ENCODE assay signal across 14 cellular contexts in the genomic region with DNA sequence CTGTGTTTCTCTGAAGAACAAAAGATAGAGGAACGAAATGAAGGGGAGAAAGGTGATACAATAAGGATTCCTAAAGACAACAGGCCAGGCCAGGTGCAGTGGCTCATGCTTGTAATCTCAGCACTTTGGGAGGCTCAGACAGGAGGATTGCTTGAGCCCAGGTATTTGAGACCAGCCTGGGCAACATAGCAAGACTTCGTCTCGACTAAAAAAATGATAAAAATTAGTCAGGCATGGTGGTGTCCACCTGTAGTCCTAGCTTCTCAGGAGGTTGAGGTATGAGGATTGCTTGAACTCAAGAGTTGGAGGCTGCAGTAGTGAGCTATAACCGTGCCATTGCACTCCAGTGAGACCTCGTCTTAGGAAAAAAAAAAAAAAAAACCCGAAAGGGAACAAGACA. TPM values are rescaled to one million over a fixed set of nuclear protein-coding genes. Genes with fewer than 3 reads are reported as not detected.
DNase-seq lines count a peak whose midpoint lies in the region; ATAC-seq and TF ChIP-seq lines count a peak whose summit lies in the region.
"Had no signal": no experiment of that assay in that cellular context is flagged by ENCODE, and none has a peak within 500 bp of the region (broad histone marks: within the 10 kb centered on the region; RNA-seq: fewer than 3 reads in every experiment).

No MANE protein-coding gene starts in this region.

- peaks cover 0 to 1% of the 10 kb centered on the region in 2 donors for H3K36me3 Mint-ChIP-seq in CD4-positive, alpha-beta memory T cell

- CTCF ChIA-PET in CD4-positive, alpha-beta memory T cell (lab: Charles Lee; ENCODE audit: partially characterized antibody), result interaction anchor here (1.0 to 4.5 kb wide), 11 partner anchors 41 to 111 kb away, joined by 3 to 55 read pairs (median 4); a partner anchor contains a TSS

- H3K79me2 ChIP-seq in MM.1S (ENCODE audit: low read length) (no peaks in the 10 kb centered on the region), osteoblast (ENCODE audit: insufficient read depth, low read length) (no peaks in the 10 kb centered on the region)

- no peaks in the 10 kb centered on the region for H3K27me3 ChIP-seq in CD4-positive, alpha-beta memory T cell (ENCODE audit: insufficient read depth, low read length)
- H3K27me3 ChIP-seq in MM.1S (replicated peaks; ENCODE audit: insufficient read depth, low read length) (no peaks in the 10 kb centered on the region), osteoblast (ENCODE audit: insufficient read depth, low read length) (no peaks in the 10 kb centered on the region)

- peak overlapping the region; percentile 68 for H3K4me2 ChIP-seq in MM.1S (ENCODE audit: low read depth, low read length)
- H3K4me2 ChIP-seq in osteoblast (ENCODE audit: insufficient read depth, low read length), result peak overlapping the region; percentile 87

- H3K9me3 Mint-ChIP-seq in CD4-positive, alpha-beta memory T cell, result peaks cover 0 to 13% (median 3%) of the 10 kb centered on the region in 8 donors

- H4K20me1 ChIP-seq in MM.1S (ENCODE audit: insufficient read depth, low read length) (no peaks in the 10 kb centered on the region), osteoblast (ENCODE audit: insufficient read depth, low read length) (no peaks in the 10 kb centered on the region)

- DNase-seq in CD4-positive, alpha-beta memory T cell, result no peak
- no peak for DNase-seq in MM.1S
- DNase-seq in epithelial cell of prostate (ENCODE audit: low read depth, low spot score), result no peak
- no peak for DNase-seq in osteoblast (ENCODE audit: insufficient read length, low spot score, missing footprints)
- DNase-seq in MV-4-11 (lab: John Stamatoyannopoulos, UW), result no peak
- DNase-seq in NCI-H2171 (lab: John Stamatoyannopoulos, UW), result no peak
- no peak for DNase-seq in erythroblast (lab: John Stamatoyannopoulos, UW)
- DNase-seq: GDM1; KG1; NCI-H1092; NCI-H2107; stimulated activated CD8-positive, alpha-beta memory T cell treated with anti-CD3 and anti-CD28 coated beads, Interleukin-4, amount 100 ng/mL, for 48 hours; substantia nigra had no signal

- H3K4me3 ChIP-seq in CD4-positive, alpha-beta memory T cell (ENCODE audit: low read length in 2 of 2), result no peak overlapping the region
- peak overlapping the region; percentile 19; the same call in 1 of the 2 replicates for H3K4me3 ChIP-seq in MM.1S (ENCODE audit: low read length)
- H3K4me3 ChIP-seq in osteoblast (ENCODE audit: insufficient read depth, low read length), result no peak overlapping the region

- peak overlapping the region; percentile 30 for H3K27ac ChIP-seq in CD4-positive, alpha-beta memory T cell (ENCODE audit: low read depth, low read length)
- peak overlapping the region; percentile 27; the same call in 1 of the 2 replicates for H3K27ac ChIP-seq in MM.1S (ENCODE audit: low read length)
- H3K27ac ChIP-seq in epithelial cell of prostate, result peak overlapping the region; percentile 86
- peak overlapping the region; percentile 45 for H3K27ac ChIP-seq in osteoblast (ENCODE audit: low read depth, low read length)

- no peak for ATAC-seq in HG02759 (IDR thresholded peaks at IDR 0.05; ENCODE audit: unreplicated experiment)

- POLR2A ChIA-PET in CD4-positive, alpha-beta memory T cell (lab: Charles Lee; ENCODE audit: partially characterized antibody), result interaction anchor here (1.0 to 1.9 kb wide), 5 partner anchors 9 to 487 kb away, joined by 3 to 25 read pairs (median 3); a partner anchor contains a TSS

- intact Hi-C loops in CD4-positive, alpha-beta memory T cell (cut with micrococcal nuclease), result no loop called here

- H3K9me3 ChIP-seq in CD4-positive, alpha-beta memory T cell (ENCODE audit: control insufficient read depth in 1 of 2, low read length in 2 of 2), result no peaks in the 10 kb centered on the region
- H3K9me3 ChIP-seq in MM.1S (replicated peaks; ENCODE audit: insufficient read depth, low read length), result no peaks in the 10 kb centered on the region
- H3K9me3 ChIP-seq in osteoblast (ENCODE audit: low read depth, low read length), result no peaks in the 10 kb centered on the region

- TF ChIP-seq POLR2A in erythroblast (IDR thresholded peaks at IDR 0.05; ENCODE audit: low read length), result no peak

- H3K4me3 Mint-ChIP-seq in CD4-positive, alpha-beta memory T cell, result peak overlapping the region in 2 of 8 donors; percentile 78 to 88

- peaks cover 31% of the 10 kb centered on the region for H3F3A ChIP-seq in MM.1S (ENCODE audit: insufficient read depth, low read length)

- H3K27me3 Mint-ChIP-seq in CD4-positive, alpha-beta memory T cell, result no peaks in the 10 kb centered on the region

- peaks cover 29% of the 10 kb centered on the region for H3K4me1 ChIP-seq in CD4-positive, alpha-beta memory T cell (ENCODE audit: insufficient read depth, low read length)
- peaks cover 47% of the 10 kb centered on the region for H3K4me1 ChIP-seq in MM.1S (ENCODE audit: low read length)
- peaks cover 13% of the 10 kb centered on the region for H3K4me1 ChIP-seq in osteoblast (ENCODE audit: insufficient read depth, low read length)

- H3K27ac Mint-ChIP-seq in CD4-positive, alpha-beta memory T cell, result peak overlapping the region in 3 of 7 donors; percentile 38 to 95 (median 73)

- no peaks in the 10 kb centered on the region for H3K36me3 ChIP-seq in CD4-positive, alpha-beta memory T cell (ENCODE audit: insufficient read depth, low read length)
- no peaks in the 10 kb centered on the region for H3K36me3 ChIP-seq in MM.1S (replicated peaks; ENCODE audit: insufficient read depth, low read length)
- H3K36me3 ChIP-seq in osteoblast (ENCODE audit: insufficient read depth, low read length), result no peaks in the 10 kb centered on the region

- H3K4me1 Mint-ChIP-seq in CD4-positive, alpha-beta memory T cell, result peaks cover 20 to 45% (median 36%) of the 10 kb centered on the region in 4 donors

- peak overlapping the region; percentile 3; the same call in 1 of the 2 replicates for H2AFZ ChIP-seq in MM.1S (ENCODE audit: low read length)
- H2AFZ ChIP-seq in osteoblast (ENCODE audit: low read length), result no peak overlapping the region

- no peaks in the 10 kb centered on the region for H3K9me2 ChIP-seq in MM.1S (replicated peaks; ENCODE audit: insufficient read depth, low read length)

- H3K9ac ChIP-seq in MM.1S (ENCODE audit: low read length), result no peak overlapping the region

- no peak for TF ChIP-seq CTCF in MM.1S (IDR thresholded peaks at IDR 0.05; ENCODE audit: low read length)
- TF ChIP-seq CTCF in osteoblast (IDR thresholded peaks at IDR 0.05; ENCODE audit: extremely low read depth, low read depth, low read length), result no peak

RNA-seq across cellular contexts. Expression of a gene that starts 41.4 kb away (rescaled TPM):
- 10 to 100 TPM; 19.9 to 20.9 TPM for total RNA-seq in CD4-positive, alpha-beta memory T cell
- polyA plus RNA-seq in CD4-positive, alpha-beta memory T cell, result 10 to 100 TPM in 1 of 2 donors, 1 to 10 TPM in 1; 8.8 to 15.5 TPM
- total RNA-seq in osteoblast, result 65.5 and 67.2 TPM in 2 replicates

Comparison
In these comparisons a context has a peak if more than half of its experiments do, and no peak if none do; other contexts are left out.
1. H3K27ac ChIP-seq: peak in every context shown above with its lines; median percentile 86 in epithelial cell of prostate; 45 in osteoblast; 30 in CD4-positive, alpha-beta memory T cell; 27 in MM.1S.